ENCODE assay signal across 1 cellular context in the genomic region with DNA sequence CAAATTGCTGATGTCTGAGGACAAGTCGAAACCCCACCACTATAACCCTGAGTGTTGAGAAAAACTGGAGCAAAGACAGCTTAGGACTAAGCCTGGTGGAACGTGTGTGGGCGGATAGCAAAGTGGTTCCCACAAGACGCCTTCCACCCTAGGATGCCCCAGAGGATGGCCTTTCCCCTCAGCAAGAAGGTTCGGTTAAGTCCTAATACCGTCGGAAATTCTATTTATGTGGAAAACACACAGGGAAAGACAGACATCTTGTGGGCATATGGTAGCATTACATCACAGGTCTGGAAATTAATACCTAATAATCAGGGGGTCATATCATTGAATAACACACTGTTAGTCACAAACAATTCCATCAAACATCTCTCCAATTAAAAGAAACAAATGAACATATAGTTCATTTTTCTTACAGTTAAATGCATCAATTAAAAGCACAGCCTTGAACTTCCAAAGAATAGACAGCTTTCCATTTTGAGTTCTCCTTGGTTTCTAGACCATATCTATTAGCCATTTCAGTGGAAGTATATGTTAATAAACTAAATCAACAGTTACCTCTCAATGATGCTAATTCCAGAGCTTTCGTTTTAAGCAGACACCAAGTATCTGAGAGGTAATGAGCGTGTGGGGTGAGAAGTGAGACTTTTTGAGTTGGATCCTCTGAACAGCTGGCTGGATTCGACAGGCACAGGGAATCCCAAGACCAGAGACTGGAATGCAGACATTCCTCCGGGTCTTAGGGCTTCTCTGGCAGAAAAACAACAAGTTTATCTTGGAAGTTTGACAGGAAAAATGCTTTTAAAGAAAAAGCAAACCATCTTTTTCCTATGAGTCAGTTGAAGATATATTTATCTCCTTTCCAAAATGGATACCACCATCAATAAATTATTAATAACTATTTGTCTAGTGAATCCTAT.
A peak's percentile ranks its signal among the peaks of the same experiment; 100 is the strongest.
TF ChIP-seq lines count a peak whose summit lies in the region.

No MANE protein-coding gene starts in this region.

TF ChIP-seq in IMR-90, 13 proteins besides CTCF, POLR2A, EP300 and RAD21:
- TF ChIP-seq, protein P1, sequence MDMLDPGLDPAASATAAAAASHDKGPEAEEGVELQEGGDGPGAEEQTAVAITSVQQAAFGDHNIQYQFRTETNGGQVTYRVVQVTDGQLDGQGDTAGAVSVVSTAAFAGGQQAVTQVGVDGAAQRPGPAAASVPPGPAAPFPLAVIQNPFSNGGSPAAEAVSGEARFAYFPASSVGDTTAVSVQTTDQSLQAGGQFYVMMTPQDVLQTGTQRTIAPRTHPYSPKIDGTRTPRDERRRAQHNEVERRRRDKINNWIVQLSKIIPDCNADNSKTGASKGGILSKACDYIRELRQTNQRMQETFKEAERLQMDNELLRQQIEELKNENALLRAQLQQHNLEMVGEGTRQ (IDR thresholded peaks at IDR 0.05; ENCODE audit: low read depth, low read length): no peak
- no peak for TF ChIP-seq FOS (IDR thresholded peaks at IDR 0.05; ENCODE audit: low read depth, low read length)
- no peak for TF ChIP-seq RCOR1 (IDR thresholded peaks at IDR 0.05; ENCODE audit: insufficient replicate concordance, low read length)
- TF ChIP-seq, protein P2, sequence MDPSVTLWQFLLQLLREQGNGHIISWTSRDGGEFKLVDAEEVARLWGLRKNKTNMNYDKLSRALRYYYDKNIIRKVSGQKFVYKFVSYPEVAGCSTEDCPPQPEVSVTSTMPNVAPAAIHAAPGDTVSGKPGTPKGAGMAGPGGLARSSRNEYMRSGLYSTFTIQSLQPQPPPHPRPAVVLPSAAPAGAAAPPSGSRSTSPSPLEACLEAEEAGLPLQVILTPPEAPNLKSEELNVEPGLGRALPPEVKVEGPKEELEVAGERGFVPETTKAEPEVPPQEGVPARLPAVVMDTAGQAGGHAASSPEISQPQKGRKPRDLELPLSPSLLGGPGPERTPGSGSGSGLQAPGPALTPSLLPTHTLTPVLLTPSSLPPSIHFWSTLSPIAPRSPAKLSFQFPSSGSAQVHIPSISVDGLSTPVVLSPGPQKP (IDR thresholded peaks at IDR 0.05; ENCODE audit: borderline replicate concordance, low read depth, low read length): no peak
- TF ChIP-seq BHLHE40 (IDR thresholded peaks at IDR 0.05; ENCODE audit: low read depth, low read length): no peak
- no peak for TF ChIP-seq CHD1 (IDR thresholded peaks at IDR 0.05; ENCODE audit: low read depth, low read length)
- TF ChIP-seq MAZ (IDR thresholded peaks at IDR 0.05; ENCODE audit: borderline replicate concordance, low read depth, low read length): no peak
- peak; percentile 84 for TF ChIP-seq SMC3 (IDR thresholded peaks at IDR 0.05; ENCODE audit: low read depth, low read length)
- TF ChIP-seq CEBPB (IDR thresholded peaks at IDR 0.05; ENCODE audit: low read depth, low read length): peak; percentile 13; the same call in 1 of the 2 replicates
- TF ChIP-seq MAFK (IDR thresholded peaks at IDR 0.05; ENCODE audit: low read depth, low read length): peak; percentile 15; the same call in 1 of the 2 replicates
